ENCODE assay signal across 8 cellular contexts in genomic region chr19:53365134-53365898, GRCh38. TPM values are rescaled to one million over a fixed set of nuclear protein-coding genes. Genes with fewer than 3 reads are reported as not detected.
DNase-seq lines count a peak whose midpoint lies in the region; ATAC-seq, FAIRE-seq and TF ChIP-seq lines count a peak whose summit lies in the region.

Gene ZNF525 (plus strand): TSS chr19:53365705. CDS start chr19:53372282, 6,577 bp downstream.

- peak; percentile 99 for ATAC-seq in HG02588 (IDR thresholded peaks at IDR 0.05; ENCODE audit: unreplicated experiment)

- no peaks in the 10 kb centered on the region for H3K36me3 ChIP-seq in right atrium auricular region

- peak; percentile 94 for DNase-seq in GM10266 (ENCODE audit: extremely low spot score)
- DNase-seq in NCI-H128 (lab: John Stamatoyannopoulos, UW; ENCODE audit: unreplicated experiment), result peak; percentile 80
- peak; percentile 93 to 96 (median 95) for DNase-seq in T-helper 1 cell
- peak; percentile 69 for DNase-seq in amniotic epithelial cell (ENCODE audit: low read depth)
- peak; percentile 86 for DNase-seq in right atrium auricular region (ENCODE audit: low spot score)
- DNase-seq in pulmonary artery endothelial cell (ENCODE audit: low read depth, low spot score), result peak; percentile 8
- DNase-seq in urothelium cell line (ENCODE audit: low spot score), result peak; percentile 92

- no peak for FAIRE-seq in urothelium cell line (lab: Jason Lieb, UNC)

- H3K4me1 ChIP-seq in right atrium auricular region, result peaks cover 0 to 7% of the 10 kb centered on the region in 2 donors

- H3K27ac ChIP-seq in right atrium auricular region, result peak within 1 kb of the TSS; percentile 46 to 70

- H3K9me3 ChIP-seq in right atrium auricular region, result no peaks in the 10 kb centered on the region

- no peaks in the 10 kb centered on the region for H3K27me3 ChIP-seq in right atrium auricular region

- peak within 1 kb of the TSS; percentile 57 to 74 for H3K4me3 ChIP-seq in right atrium auricular region

- TF ChIP-seq CTCF in GM10266 (IDR thresholded peaks at IDR 0.05; ENCODE audit: control insufficient read depth, insufficient read depth, low read depth, missing control alignments) (peak; percentile 5), right atrium auricular region (IDR thresholded peaks at IDR 0.05) (peak in 1 of 2 donors; percentile 47)

RNA-seq across cellular contexts. Expression of gene ZNF525, which starts in this region (rescaled TPM):
- 1 to 10 TPM; 3.2 to 3.3 TPM for total RNA-seq in right atrium auricular region
- 6.0 and 8.1 TPM in 2 replicates for total RNA-seq in pulmonary artery endothelial cell

Comparison
In these comparisons a context has a peak if more than half of its experiments do, and no peak if none do; other contexts are left out.
1. Peak in every context shown above with its lines: DNase-seq, ATAC-seq, H3K4me3 ChIP-seq and H3K27ac ChIP-seq.
2. DNase-seq: peak in every context shown above with its lines; median percentile 95 in T-helper 1 cell; 94 in GM10266; 92 in urothelium cell line; 86 in right atrium auricular region; 80 in NCI-H128; 69 in amniotic epithelial cell; 8 in pulmonary artery endothelial cell.